8 cellular contexts compared by ENCODE assay signal in genomic region chr5:89343666-89344065, GRCh38.
A peak's percentile ranks its signal among the peaks of the same experiment; 100 is the strongest.
DNase-seq lines count a peak whose midpoint lies in the region; ATAC-seq and TF ChIP-seq lines count a peak whose summit lies in the region.

No MANE protein-coding gene starts in this region.

- H4K20me1 ChIP-seq in mammary epithelial cell (ENCODE audit: insufficient read depth, low read length) = no peaks in the 10 kb centered on the region

- H3K4me1 ChIP-seq in mammary epithelial cell (ENCODE audit: insufficient read depth, low read length) = peaks cover 21% of the 10 kb centered on the region

- H3K79me2 ChIP-seq in mammary epithelial cell (ENCODE audit: insufficient read depth, low read length) = no peaks in the 10 kb centered on the region

- H3K4me3 ChIP-seq in mammary epithelial cell (replicated peaks in 1 of 3; ENCODE audit: insufficient read depth in 1 of 3, low read depth in 2 of 3, low read length in 3 of 3) = no peak overlapping the region

- H2AFZ ChIP-seq in mammary epithelial cell (ENCODE audit: low read depth, low read length) = no peak overlapping the region

- WGBS in mammary epithelial cell (ENCODE audit: low coverage, missing lambda C conversion rate) = 55% methylated on average over 4 of the region's 4 CpGs

- no peak overlapping the region for H3K9ac ChIP-seq in mammary epithelial cell (ENCODE audit: insufficient read depth, low read length)

- peaks cover 5% of the 10 kb centered on the region for H3K4me1 Mint-ChIP-seq in MCF 10A (ENCODE audit: insufficient read depth, unreplicated experiment)
- no peaks in the 10 kb centered on the region for H3K4me1 Mint-ChIP-seq in nephron progenitor cell

- no TSS peak for BruUV-seq in mammary epithelial cell (replicated peaks; lab: Mats Ljungman, UMichigan)
- BruUV-seq in MCF 10A (replicated peaks; lab: Mats Ljungman, UMichigan) = no TSS peak

- H3K27me3 ChIP-seq in mammary epithelial cell (ENCODE audit: insufficient read depth, low read length) = no peaks in the 10 kb centered on the region

- peak; percentile 8 for DNase-seq in mammary epithelial cell
- DNase-seq in MCF 10A (ENCODE audit: unreplicated experiment) = no peak
- peak; percentile 80 for DNase-seq in OCI-M1 (lab: John Stamatoyannopoulos, UW)
- DNase-seq in SIG-M5 treated with dmso at 0.1 percent for 504 hours (lab: John Stamatoyannopoulos, UW; ENCODE audit: unreplicated experiment) = no peak
- DNase-seq in stimulated activated naive CD4-positive, alpha-beta T cell treated with Interleukin-2 at 50 U/mL for 16 hours (lab: John Stamatoyannopoulos, UW) = no peak
- DNase-seq in nephron progenitor cell = no peak
- no peak for DNase-seq in left cardiac atrium

- H3K27ac ChIP-seq in mammary epithelial cell (ENCODE audit: insufficient read depth, low read depth, low read length) = no peak overlapping the region

- in situ Hi-C loops in mammary epithelial cell (cut with MboI; ENCODE audit: low sequenced_read_pairs in 2 of 2) = no loop called here

- H3K36me3 ChIP-seq in mammary epithelial cell (ENCODE audit: insufficient read depth, low read length) = no peaks in the 10 kb centered on the region

- no peaks in the 10 kb centered on the region for H3K27me3 Mint-ChIP-seq in MCF 10A (ENCODE audit: insufficient read depth, unreplicated experiment)
- peaks cover 4% of the 10 kb centered on the region for H3K27me3 Mint-ChIP-seq in nephron progenitor cell (ENCODE audit: low read depth, poor library complexity)

- no peak overlapping the region for H3K27ac Mint-ChIP-seq in MCF 10A (ENCODE audit: low read depth, unreplicated experiment)
- H3K27ac Mint-ChIP-seq in nephron progenitor cell = no peak overlapping the region

- dilution Hi-C loops in mammary epithelial cell (cut with HindIII; ENCODE audit: low sequenced_read_pairs) = no loop called here

- H3K9me3 ChIP-seq in mammary epithelial cell (replicated peaks; ENCODE audit: insufficient read depth, low read length) = no peaks in the 10 kb centered on the region

- intact Hi-C loops in mammary epithelial cell (cut with micrococcal nuclease) (no loop called here), MCF 10A (cut with micrococcal nuclease) (no loop called here), left cardiac atrium (cut with DNase I) (no loop called here)

- H3K36me3 Mint-ChIP-seq in MCF 10A (ENCODE audit: insufficient read depth, unreplicated experiment) = no peaks in the 10 kb centered on the region
- H3K36me3 Mint-ChIP-seq in nephron progenitor cell (ENCODE audit: low read depth) = no peaks in the 10 kb centered on the region

- POLR2A ChIA-PET in MCF 10A (lab: Yijun Ruan, JAX) = no interaction called here

- H3K9me3 Mint-ChIP-seq in MCF 10A (ENCODE audit: unreplicated experiment) (no peaks in the 10 kb centered on the region), nephron progenitor cell (no peaks in the 10 kb centered on the region)

- no peak overlapping the region for H3K4me2 ChIP-seq in mammary epithelial cell (ENCODE audit: insufficient read depth, low read depth, low read length)

- CTCF ChIA-PET in mammary epithelial cell (lab: Charles Lee; ENCODE audit: low non-redundant PET) = no interaction called here
- CTCF ChIA-PET in MCF 10A (lab: Yijun Ruan, JAX) = no interaction called here

- ATAC-seq in HG03139 (IDR thresholded peaks at IDR 0.05; ENCODE audit: unreplicated experiment) (peak; percentile 92), left cardiac atrium (no peak)

- TF ChIP-seq CTCF in mammary epithelial cell (conservative IDR thresholded peaks at IDR 0.05 in 1 of 2, IDR thresholded peaks at IDR 0.05 in 1 of 2; ENCODE audit: extremely low read depth in 1 of 2, insufficient read depth in 1 of 2, low read depth in 1 of 2, low read length in 2 of 2) (no peak), MCF 10A (IDR thresholded peaks at IDR 0.05; ENCODE audit: unreplicated experiment) (no peak), nephron progenitor cell (IDR thresholded peaks at IDR 0.05) (no peak)

- H3K4me3 Mint-ChIP-seq in MCF 10A (ENCODE audit: unreplicated experiment) (no peak overlapping the region), nephron progenitor cell (no peak overlapping the region)

Comparison
In these comparisons a context has a peak if more than half of its experiments do, and no peak if none do; other contexts are left out.
1. DNase-seq: peak in mammary epithelial cell (single experiment) and OCI-M1 (single experiment); none in MCF 10A (single experiment), SIG-M5 treated with dmso at 0.1 percent for 504 hours (single experiment), stimulated activated naive CD4-positive, alpha-beta T cell treated with Interleukin-2 at 50 U/mL for 16 hours (single experiment), nephron progenitor cell (single experiment) and left cardiac atrium (single experiment).